ENCODE assay signal across 1 cellular context in the genomic region with DNA sequence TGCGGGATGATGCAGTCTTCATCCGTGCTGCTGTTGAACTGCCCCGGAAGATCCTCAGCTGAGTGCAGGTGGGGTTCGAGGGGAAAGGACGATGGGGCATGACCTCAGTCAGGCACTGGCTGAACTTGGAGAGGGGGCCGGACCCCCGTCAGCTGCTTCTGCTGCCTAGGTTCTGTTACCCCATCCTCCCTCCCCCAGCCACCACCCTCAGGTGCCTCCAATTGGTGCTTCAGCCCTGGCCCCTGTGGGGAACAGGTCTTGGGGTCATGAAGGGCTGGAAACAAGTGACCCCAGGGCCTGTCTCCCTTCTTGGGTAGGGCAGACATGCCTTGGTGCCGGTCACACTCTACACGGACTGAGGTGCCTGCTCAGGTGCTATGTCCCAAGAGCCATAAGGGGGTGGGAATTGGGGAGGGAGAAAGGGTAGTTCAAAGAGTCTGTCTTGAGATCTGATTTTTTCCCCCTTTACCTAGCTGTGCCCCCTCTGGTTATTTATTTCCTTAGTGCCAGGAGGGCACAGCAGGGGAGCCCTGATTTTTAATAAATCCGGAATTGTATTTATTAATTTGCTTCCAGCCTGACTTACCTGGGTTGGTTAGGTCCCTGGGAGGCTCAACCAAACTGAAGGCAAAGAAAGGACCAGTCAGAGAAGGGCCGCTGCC.
TF ChIP-seq lines count a peak whose summit lies in the region.

No MANE protein-coding gene starts in this region.

TF ChIP-seq in SK-N-SH, 30 proteins besides CTCF, POLR2A, EP300 and RAD21:
- TF ChIP-seq IRF3 (IDR thresholded peaks at IDR 0.05; ENCODE audit: low read depth, low read length) (no peak), TCF12 (IDR thresholded peaks at IDR 0.05) (no peak), GABPA (IDR thresholded peaks at IDR 0.05; ENCODE audit: low read depth) (no peak), JUND (IDR thresholded peaks at IDR 0.05) (no peak), FOXM1 (IDR thresholded peaks at IDR 0.05; ENCODE audit: low read depth) (no peak)
- TF ChIP-seq, protein P1, sequence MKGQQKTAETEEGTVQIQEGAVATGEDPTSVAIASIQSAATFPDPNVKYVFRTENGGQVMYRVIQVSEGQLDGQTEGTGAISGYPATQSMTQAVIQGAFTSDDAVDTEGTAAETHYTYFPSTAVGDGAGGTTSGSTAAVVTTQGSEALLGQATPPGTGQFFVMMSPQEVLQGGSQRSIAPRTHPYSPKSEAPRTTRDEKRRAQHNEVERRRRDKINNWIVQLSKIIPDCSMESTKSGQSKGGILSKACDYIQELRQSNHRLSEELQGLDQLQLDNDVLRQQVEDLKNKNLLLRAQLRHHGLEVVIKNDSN (IDR thresholded peaks at IDR 0.05; ENCODE audit: borderline replicate concordance, low read depth), result no peak
- TF ChIP-seq, protein P2, sequence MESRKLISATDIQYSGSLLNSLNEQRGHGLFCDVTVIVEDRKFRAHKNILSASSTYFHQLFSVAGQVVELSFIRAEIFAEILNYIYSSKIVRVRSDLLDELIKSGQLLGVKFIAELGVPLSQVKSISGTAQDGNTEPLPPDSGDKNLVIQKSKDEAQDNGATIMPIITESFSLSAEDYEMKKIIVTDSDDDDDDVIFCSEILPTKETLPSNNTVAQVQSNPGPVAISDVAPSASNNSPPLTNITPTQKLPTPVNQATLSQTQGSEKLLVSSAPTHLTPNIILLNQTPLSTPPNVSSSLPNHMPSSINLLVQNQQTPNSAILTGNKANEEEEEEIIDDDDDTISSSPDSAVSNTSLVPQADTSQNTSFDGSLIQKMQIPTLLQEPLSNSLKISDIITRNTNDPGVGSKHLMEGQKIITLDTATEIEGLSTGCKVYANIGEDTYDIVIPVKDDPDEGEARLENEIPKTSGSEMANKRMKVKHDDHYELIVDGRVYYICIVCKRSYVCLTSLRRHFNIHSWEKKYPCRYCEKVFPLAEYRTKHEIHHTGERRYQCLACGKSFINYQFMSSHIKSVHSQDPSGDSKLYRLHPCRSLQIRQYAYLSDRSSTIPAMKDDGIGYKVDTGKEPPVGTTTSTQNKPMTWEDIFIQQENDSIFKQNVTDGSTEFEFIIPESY (IDR thresholded peaks at IDR 0.05; ENCODE audit: borderline replicate concordance, low read depth), result no peak
